ENCODE assay signal across 8 cellular contexts in the genomic region with DNA sequence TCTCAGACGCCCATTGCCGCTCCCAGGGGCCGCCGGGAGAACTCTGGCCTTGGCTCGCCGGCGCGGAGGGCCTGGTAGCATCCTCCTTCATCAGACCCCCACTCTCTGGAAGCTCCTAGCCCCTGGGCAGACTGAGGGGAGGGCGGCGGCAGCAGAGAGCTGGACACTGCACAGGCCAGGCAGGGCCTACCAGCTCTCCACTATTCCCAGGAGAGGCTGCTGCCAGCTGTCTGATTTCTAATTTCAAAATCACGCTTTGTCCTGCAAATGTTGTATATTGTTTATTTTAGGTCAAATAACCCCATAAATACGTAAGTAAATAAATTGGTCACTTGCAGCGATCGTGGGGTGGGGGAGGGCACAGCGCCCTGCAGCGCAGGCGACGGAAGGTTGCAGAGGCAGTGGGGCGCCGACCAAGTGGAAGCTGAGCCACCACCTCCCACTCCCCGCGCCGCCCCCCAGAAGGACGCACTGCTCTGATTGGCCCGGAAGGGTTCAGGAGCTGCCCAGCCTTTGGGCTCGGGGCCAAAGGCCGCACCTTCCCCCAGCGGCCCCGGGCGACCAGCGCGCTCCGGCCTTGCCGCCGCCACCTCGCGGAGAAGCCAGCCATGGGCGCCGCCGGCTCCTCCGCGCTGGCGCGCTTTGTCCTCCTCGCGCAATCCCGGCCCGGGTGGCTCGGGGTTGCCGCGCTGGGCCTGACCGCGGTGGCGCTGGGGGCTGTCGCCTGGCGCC. TPM values are rescaled to one million over a fixed set of nuclear protein-coding genes. Genes with fewer than 3 reads are reported as not detected.
A peak's percentile ranks its signal among the peaks of the same experiment; 100 is the strongest.
DNase-seq lines count a peak whose midpoint lies in the region; ATAC-seq and TF ChIP-seq lines count a peak whose summit lies in the region.

A gene (plus strand): TSS at position 577 of the 732 bp plus-strand sequence. CDS start 32 bp downstream, at position 609.

- H3K27ac ChIP-seq in MM.1S (ENCODE audit: low read length) (peak within 1 kb of the TSS; percentile 11; the same call in 1 of the 2 replicates), aorta (ENCODE audit: low read depth in 1 of 2, low read length in 2 of 2) (peak within 1 kb of the TSS in 1 of 2 donors; percentile 18)
- H3K27ac ChIP-seq in CD4-positive, alpha-beta T cell (ENCODE audit: low read depth, low read length), result no peak within 1 kb of the TSS

- no peaks in the 10 kb centered on the region for H3K4me1 Mint-ChIP-seq in CD4-positive, alpha-beta T cell (ENCODE audit: low read depth)

- no peak; the same call in 1 of the 2 replicates for TF ChIP-seq CTCF in MM.1S (IDR thresholded peaks at IDR 0.05; ENCODE audit: low read length)
- no peak for TF ChIP-seq CTCF in CD4-positive, alpha-beta T cell (IDR thresholded peaks at IDR 0.05)

- intact Hi-C loops in aorta (cut with DNase I), result loop anchor here in 1 of 2 donors (5.0 kb wide), 1 partner anchor 54 kb away; no protein-coding TSS in a partner anchor
- intact Hi-C loops in CD4-positive, alpha-beta T cell (cut with DNase I, micrococcal nuclease), result no loop called here

- no peaks in the 10 kb centered on the region for H3K9me3 Mint-ChIP-seq in CD4-positive, alpha-beta T cell

- H3K27me3 ChIP-seq in MM.1S (replicated peaks; ENCODE audit: insufficient read depth, low read length), result no peaks in the 10 kb centered on the region
- no peaks in the 10 kb centered on the region for H3K27me3 ChIP-seq in aorta (ENCODE audit: control insufficient read depth in 1 of 2, insufficient read depth in 2 of 2, low read length in 1 of 2)
- peaks cover 40% of the 10 kb centered on the region for H3K27me3 ChIP-seq in CD4-positive, alpha-beta T cell (ENCODE audit: control insufficient read depth, insufficient read depth, low read length)

- no peak within 1 kb of the TSS for H3K27ac Mint-ChIP-seq in CD4-positive, alpha-beta T cell

- H3K4me1 ChIP-seq in MM.1S (ENCODE audit: low read length) (no peaks in the 10 kb centered on the region), aorta (ENCODE audit: control insufficient read depth in 1 of 2, insufficient read depth in 2 of 2, low read length in 2 of 2) (no peaks in the 10 kb centered on the region)

- no peak within 1 kb of the TSS for H3K4me3 Mint-ChIP-seq in CD4-positive, alpha-beta T cell

- DNase-seq in EL (peak; percentile 67), MM.1S (peak; percentile 66), fibroblast of peridontal ligament (ENCODE audit: extremely low read depth) (peak; percentile 19), myocyte (ENCODE audit: low read depth) (peak; percentile 55), aorta (peak; percentile 78 to 87)
- no peak for DNase-seq in CD4-positive, alpha-beta T cell

- no peaks in the 10 kb centered on the region for H3K9me2 ChIP-seq in MM.1S (replicated peaks; ENCODE audit: insufficient read depth, low read length)

- H3K4me3 ChIP-seq in MM.1S (ENCODE audit: low read length) (peak within 1 kb of the TSS; percentile 56), aorta (ENCODE audit: low read length in 2 of 2) (peak within 1 kb of the TSS; percentile 46 to 82)

- H3K36me3 ChIP-seq in MM.1S (replicated peaks; ENCODE audit: insufficient read depth, low read length) (no peaks in the 10 kb centered on the region), aorta (ENCODE audit: control insufficient read depth in 1 of 2, insufficient read depth in 2 of 2, low read length in 1 of 2) (no peaks in the 10 kb centered on the region)

- H3K4me2 ChIP-seq in MM.1S (ENCODE audit: low read depth, low read length), result peak within 1 kb of the TSS; percentile 69

- no peaks in the 10 kb centered on the region for H4K20me1 ChIP-seq in MM.1S (ENCODE audit: insufficient read depth, low read length)

- H3K9me3 ChIP-seq in MM.1S (replicated peaks; ENCODE audit: insufficient read depth, low read length), result no peaks in the 10 kb centered on the region
- H3K9me3 ChIP-seq in aorta (ENCODE audit: control insufficient read depth, low read length), result no peaks in the 10 kb centered on the region
- H3K9me3 ChIP-seq in CD4-positive, alpha-beta T cell (ENCODE audit: control insufficient read depth, low read length), result no peaks in the 10 kb centered on the region

- POLR2A ChIA-PET in CD4-positive, alpha-beta T cell (lab: Charles Lee), result no interaction called here

- H2AFZ ChIP-seq in MM.1S (ENCODE audit: low read length), result peak within 1 kb of the TSS; percentile 64

- H3F3A ChIP-seq in MM.1S (ENCODE audit: insufficient read depth, low read length), result no peaks in the 10 kb centered on the region

- CTCF ChIA-PET in CD4-positive, alpha-beta T cell (lab: Charles Lee), result no interaction called here

- no peaks in the 10 kb centered on the region for H3K36me3 Mint-ChIP-seq in CD4-positive, alpha-beta T cell (ENCODE audit: low read depth)

- H3K79me2 ChIP-seq in MM.1S (ENCODE audit: low read length), result no peaks in the 10 kb centered on the region

- H3K9ac ChIP-seq in MM.1S (ENCODE audit: low read length), result peak within 1 kb of the TSS; percentile 35; the same call in 1 of the 2 replicates

- 1% methylated on average over 49 to 56 of the region's 56 CpGs for WGBS in aorta, 2 donors

- ATAC-seq in GM21717 (IDR thresholded peaks at IDR 0.05; ENCODE audit: unreplicated experiment), result peak; percentile 61
- ATAC-seq in SK-N-SH treated with all-trans-retinoic acid at 6 μM for 48 hours, result peak; percentile 87
- peak; percentile 88 for ATAC-seq in aorta (ENCODE audit: low FRiP score)
- ATAC-seq in CD4-positive, alpha-beta T cell (ENCODE audit: poor library complexity), result no peak

- H3K27me3 Mint-ChIP-seq in CD4-positive, alpha-beta T cell, result peaks cover 52% of the 10 kb centered on the region

TF ChIP-seq in SK-N-SH treated with all-trans-retinoic acid at 6 μM for 48 hours, 23 proteins besides CTCF, POLR2A, EP300 and RAD21:
- no peak for TF ChIP-seq CSDC2 (CRISPR knock-in tag; IDR thresholded peaks at IDR 0.05)

RNA-seq across cellular contexts. Expression of the gene that starts here (rescaled TPM):
- total RNA-seq in myocyte (0.31 and 0.51 TPM in 2 replicates), aorta (1 to 10 TPM; 8.1 to 9.9 TPM)
- polyA plus RNA-seq in myocyte (2012), result 0.67 TPM
- polyA plus RNA-seq in aorta, result 1 to 10 TPM; 1.3 to 4.8 TPM
- total RNA-seq in CD4-positive, alpha-beta T cell, result not detected

Comparison
In these comparisons a context has a peak if more than half of its experiments do, and no peak if none do; other contexts are left out.
1. Peak in DNase-seq in myocyte; RNA of the gene not detected or under 1 TPM.
2. DNase-seq: peak in EL (single experiment), MM.1S (single experiment), fibroblast of peridontal ligament (single experiment) and aorta (2 of 2); none in CD4-positive, alpha-beta T cell (0 of 10).